In genomic region chr17:49193513-49194296, GRCh38 we compare ENCODE assay signal across 8 cellular contexts. TPM values are rescaled to one million over a fixed set of nuclear protein-coding genes. Genes with fewer than 3 reads are reported as not detected.
DNase-seq lines count a peak whose midpoint lies in the region; ATAC-seq and TF ChIP-seq lines count a peak whose summit lies in the region.

No MANE protein-coding gene starts in this region.

- H3K4me1 Mint-ChIP-seq in T-helper 17 cell: peaks cover 28% of the 10 kb centered on the region
- H3K4me1 Mint-ChIP-seq in memory B cell: peaks cover 19% of the 10 kb centered on the region

- no peak for TF ChIP-seq CTCF in thoracic aorta (IDR thresholded peaks at IDR 0.05)

- H3K9me3 Mint-ChIP-seq in memory B cell: no peaks in the 10 kb centered on the region

- H3K27me3 Mint-ChIP-seq in T-helper 17 cell (peaks cover 7% of the 10 kb centered on the region), memory B cell (no peaks in the 10 kb centered on the region)

- H3K36me3 Mint-ChIP-seq in T-helper 17 cell (ENCODE audit: low read depth) (no peaks in the 10 kb centered on the region), memory B cell (no peaks in the 10 kb centered on the region)

- H3K9me3 ChIP-seq in MG63 (no peaks in the 10 kb centered on the region), T-helper 17 cell (ENCODE audit: control insufficient read depth, low read length, poor library complexity, severe bottlenecking) (no peaks in the 10 kb centered on the region), thoracic aorta (no peaks in the 10 kb centered on the region)
- H3K9me3 ChIP-seq in effector memory CD4-positive, alpha-beta T cell (ENCODE audit: control insufficient read depth, low read length): no peaks in the 10 kb centered on the region

- H3K27ac ChIP-seq in effector memory CD4-positive, alpha-beta T cell (ENCODE audit: insufficient read depth, low read length, poor library complexity, severe bottlenecking): peak overlapping the region; percentile 79
- H3K27ac ChIP-seq in thoracic aorta: peak overlapping the region; percentile 93 to 99

- peak overlapping the region; percentile 96 for H3K4me3 Mint-ChIP-seq in T-helper 17 cell
- peak overlapping the region; percentile 97 for H3K4me3 Mint-ChIP-seq in memory B cell

- H3K4me1 ChIP-seq in effector memory CD4-positive, alpha-beta T cell (ENCODE audit: control insufficient read depth, insufficient read depth, low read length, poor library complexity, severe bottlenecking): no peaks in the 10 kb centered on the region
- H3K4me1 ChIP-seq in thoracic aorta (ENCODE audit: control insufficient read depth in 1 of 2, low read depth in 2 of 2): no peaks in the 10 kb centered on the region

- H3K36me3 ChIP-seq in MG63 (no peaks in the 10 kb centered on the region), thoracic aorta (no peaks in the 10 kb centered on the region)
- no peaks in the 10 kb centered on the region for H3K36me3 ChIP-seq in effector memory CD4-positive, alpha-beta T cell (ENCODE audit: control insufficient read depth, insufficient read depth, low read length)

- DNase-seq in activated effector memory CD4-positive, alpha-beta T cell treated with anti-CD3 and anti-CD28 coated beads, Interleukin-2, amount 50 U/mL, for 16 hours: peak; percentile 67
- DNase-seq in activated effector memory CD4-positive, alpha-beta T cell treated with Interleukin-2 at 50 U/mL for 16 hours: no peak
- peak; percentile 40 for DNase-seq in MG63
- DNase-seq in T-helper 17 cell: peak in 1 of 3 donors; percentile 19
- peak in 1 of 3 donors; percentile 5 for DNase-seq in effector memory CD4-positive, alpha-beta T cell
- peak; percentile 38 to 52 for DNase-seq in memory B cell (ENCODE audit: low spot score in 2 of 2)
- DNase-seq in thoracic aorta (ENCODE audit: low spot score): no peak

- H3K27me3 ChIP-seq in MG63 (no peaks in the 10 kb centered on the region), thoracic aorta (replicated peaks; ENCODE audit: insufficient read depth) (no peaks in the 10 kb centered on the region)
- H3K27me3 ChIP-seq in effector memory CD4-positive, alpha-beta T cell (replicated peaks; ENCODE audit: control insufficient read depth, insufficient read depth, low read length, poor library complexity, severe bottlenecking): no peaks in the 10 kb centered on the region

- peak overlapping the region; percentile 76 for H3K4me3 ChIP-seq in MG63
- peak overlapping the region; percentile 85 for H3K4me3 ChIP-seq in effector memory CD4-positive, alpha-beta T cell (ENCODE audit: insufficient read depth, low read depth, low read length, poor library complexity, severe bottlenecking)
- H3K4me3 ChIP-seq in thoracic aorta: peak overlapping the region; percentile 89

- H3K27ac Mint-ChIP-seq in T-helper 17 cell (peak overlapping the region; percentile 99), memory B cell (peak overlapping the region; percentile 99)

- ATAC-seq in T-helper 17 cell (no peak), memory B cell (ENCODE audit: low read depth) (peak; percentile 13), thoracic aorta (ENCODE audit: insufficient number of reproducible peaks, low FRiP score, low read depth) (no peak), HG02678 (IDR thresholded peaks at IDR 0.05; ENCODE audit: unreplicated experiment) (no peak)

RNA-seq across cellular contexts. Expression of gene GNGT2, which starts 16.7 kb away (rescaled TPM):
- not detected in 2 replicates for total RNA-seq in MG63 (2014; rRNA removed; shearing (Covaris generic); ENCODE audit: low replicate concordance)
- total RNA-seq in T-helper 17 cell (1 to 10 TPM; 3.0 to 4.4 TPM), thoracic aorta (1 to 10 TPM in 1 of 2 donors, not detected in 1; 3.1 TPM)

RNA-seq across cellular contexts. Expression of gene ABI3, which starts 16.8 kb away (rescaled TPM):
- total RNA-seq in MG63 (2014; rRNA removed; shearing (Covaris generic); ENCODE audit: low replicate concordance): not detected in 2 replicates
- total RNA-seq in T-helper 17 cell: 10 to 100 TPM in 1 of 2 donors, 1 to 10 TPM in 1; 6.5 to 10.5 TPM
- 10 to 100 TPM in 1 of 2 donors, 1 to 10 TPM in 1; 8.9 to 10.8 TPM for total RNA-seq in thoracic aorta

RNA-seq across cellular contexts. Expression of gene PHOSPHO1, which starts 36.9 kb away (rescaled TPM):
- total RNA-seq in MG63 (2014; rRNA removed; shearing (Covaris generic); ENCODE audit: low replicate concordance): not detected in 2 replicates
- total RNA-seq in T-helper 17 cell (not detected), thoracic aorta (under 1 TPM in 1 of 2 donors, not detected in 1; 0.95 TPM)

Comparison
In these comparisons a context has a peak if more than half of its experiments do, and no peak if none do; other contexts are left out.
1. DNase-seq: peak in activated effector memory CD4-positive, alpha-beta T cell treated with anti-CD3 and anti-CD28 coated beads, Interleukin-2, amount 50 U/mL, for 16 hours (single experiment), MG63 (single experiment) and memory B cell (2 of 2); none in activated effector memory CD4-positive, alpha-beta T cell treated with Interleukin-2 at 50 U/mL for 16 hours (single experiment) and thoracic aorta (single experiment).
2. Peak in every context shown above with its lines, with median percentiles within 50 percentile points of each other: H3K4me3 ChIP-seq.